ENCODE assay signal across 8 cellular contexts in genomic region chr3:34275811-34276210, GRCh38.
"Had no signal": no experiment of that assay in that cellular context is flagged by ENCODE, and none has a peak within 500 bp of the region (broad histone marks: within the 10 kb centered on the region; RNA-seq: fewer than 3 reads in every experiment).

No MANE protein-coding gene starts in this region.

- FAIRE-seq: G401.6, GM12878, GM12891, GM12892, GM18507, GM19239 had no signal

- H3K4me3 ChIP-seq: GM12878 had no signal

- DNase-seq: GDM1, GF-D8 had no signal
